Comparison of ENCODE assay signal across 17 cellular contexts in genomic region chr6:87828044-87828443, GRCh38.
DNase-seq lines count a peak whose midpoint lies in the region; ATAC-seq and TF ChIP-seq lines count a peak whose summit lies in the region.
"Had no signal": no experiment of that assay in that cellular context is flagged by ENCODE, and none has a peak within 500 bp of the region (broad histone marks: within the 10 kb centered on the region; RNA-seq: fewer than 3 reads in every experiment).

No MANE protein-coding gene starts in this region.

- peak overlapping the region; percentile 47 for H3K4me2 ChIP-seq in OCI-LY7 (ENCODE audit: low read length)

- H3K27me3 ChIP-seq in heart left ventricle (no peaks in the 10 kb centered on the region), gastroesophageal sphincter (no peaks in the 10 kb centered on the region)

- no peak overlapping the region for H3K4me3 ChIP-seq in OCI-LY7 (ENCODE audit: low read depth, low read length, poor library complexity, severe bottlenecking)
- H3K4me3 ChIP-seq in heart left ventricle: no peak overlapping the region
- H3K4me3 ChIP-seq in gastroesophageal sphincter: no peak overlapping the region

- no TSS peak for BruUV-seq in OCI-LY7 (replicated peaks; lab: Mats Ljungman, UMichigan)

- 85 to 91% (median 88%) methylated on average over 3 of the region's 3 CpGs for WGBS in heart left ventricle, 4 donors
- 86% methylated on average over 3 of the region's 3 CpGs; no CpG with 5 or more reads in 1 of the 2 donors for WGBS in gastroesophageal sphincter (ENCODE audit: low coverage in 1 of 2), 2 donors

- H3K27ac ChIP-seq in OCI-LY7 (ENCODE audit: low read depth, low read length, poor library complexity, severe bottlenecking): peak overlapping the region; percentile 55
- H3K27ac ChIP-seq in heart left ventricle: no peak overlapping the region
- H3K27ac ChIP-seq in gastroesophageal sphincter: no peak overlapping the region

- peak; percentile 37; the same call in 1 of the 2 replicates for TF ChIP-seq CTCF in OCI-LY7 (conservative IDR thresholded peaks at IDR 0.05; ENCODE audit: low read length)
- no peak for TF ChIP-seq CTCF in heart left ventricle (IDR thresholded peaks at IDR 0.05)
- TF ChIP-seq CTCF in gastroesophageal sphincter (IDR thresholded peaks at IDR 0.05): no peak

- no peaks in the 10 kb centered on the region for H3K9me2 ChIP-seq in OCI-LY7 (ENCODE audit: insufficient read depth, low read length)

- no peaks in the 10 kb centered on the region for H3K79me2 ChIP-seq in OCI-LY7 (ENCODE audit: insufficient read depth, low read depth, low read length)

- H4K20me1 ChIP-seq in OCI-LY7 (ENCODE audit: insufficient read depth, low read length): no peaks in the 10 kb centered on the region

- intact Hi-C loops in OCI-LY7 (cut with micrococcal nuclease; ENCODE audit: unreplicated experiment) (loop anchor here (1.0 kb wide), 1 partner anchor 29 kb away; no protein-coding TSS in a partner anchor), heart left ventricle (cut with DNase I) (no loop called here)

- H3K36me3 ChIP-seq in OCI-LY7 (ENCODE audit: insufficient read depth, low read length) (no peaks in the 10 kb centered on the region), heart left ventricle (no peaks in the 10 kb centered on the region), gastroesophageal sphincter (no peaks in the 10 kb centered on the region)

- CTCF ChIA-PET in OCI-LY7 (lab: Charles Lee; ENCODE audit: unreplicated experiment): no interaction called here

- ATAC-seq in GM18867 (IDR thresholded peaks at IDR 0.05; ENCODE audit: unreplicated experiment) (peak; percentile 60), HG02678 (IDR thresholded peaks at IDR 0.05; ENCODE audit: unreplicated experiment) (peak; percentile 53), heart left ventricle (no peak), gastroesophageal sphincter (no peak), GM21717 (IDR thresholded peaks at IDR 0.05; ENCODE audit: unreplicated experiment) (no peak)

- peaks cover 77% of the 10 kb centered on the region for H3K4me1 ChIP-seq in OCI-LY7 (ENCODE audit: insufficient read depth, low read length, poor library complexity, severe bottlenecking)
- peaks cover 0 to 29% (median 0%) of the 10 kb centered on the region in 12 donors for H3K4me1 ChIP-seq in heart left ventricle
- peaks cover 0 to 5% (median 0%) of the 10 kb centered on the region in 3 donors for H3K4me1 ChIP-seq in gastroesophageal sphincter

- H3K9me3 ChIP-seq in OCI-LY7 (ENCODE audit: low read length): no peaks in the 10 kb centered on the region
- H3K9me3 ChIP-seq in heart left ventricle: no peaks in the 10 kb centered on the region
- H3K9me3 ChIP-seq in gastroesophageal sphincter: no peaks in the 10 kb centered on the region

- DNase-seq in OCI-LY7 (ENCODE audit: low spot score) (peak; percentile 80), HUDEP-2 (lab: John Stamatoyannopoulos, UW; ENCODE audit: unreplicated experiment in 76 of 76) (no peak), heart left ventricle (no peak)
- DNase-seq: COR-L47, DMS53, HCEC 1CT, IMR-90, Kasumi-1, MM.1S, NCI-H1105, NCI-H1694, NCI-H524, SIG-M5 had no signal

- TF ChIP-seq POLR2A in heart left ventricle (IDR thresholded peaks at IDR 0.05) (no peak), gastroesophageal sphincter (IDR thresholded peaks at IDR 0.05) (no peak)

- peak overlapping the region; percentile 65 for H2AFZ ChIP-seq in OCI-LY7 (ENCODE audit: low read length)

- POLR2A ChIA-PET in OCI-LY7 (lab: Charles Lee): interaction anchor here (0.5 to 4.6 kb wide), 8 partner anchors 14 to 128 kb away, joined by 3 to 43 read pairs (median 4); no protein-coding TSS in a partner anchor

- TF ChIP-seq EP300 in gastroesophageal sphincter (IDR thresholded peaks at IDR 0.05): no peak

Comparison
In these comparisons a context has a peak if more than half of its experiments do, and no peak if none do; other contexts are left out.
1. ATAC-seq: peak in GM18867 (single experiment) and HG02678 (single experiment); none in heart left ventricle (0 of 4), gastroesophageal sphincter (single experiment) and GM21717 (single experiment).